21 cellular contexts compared by ENCODE assay signal in genomic region chr1:109767596-109768334, GRCh38. TPM values are rescaled to one million over a fixed set of nuclear protein-coding genes. Genes with fewer than 3 reads are reported as not detected.
A peak's percentile ranks its signal among the peaks of the same experiment; 100 is the strongest.
DNase-seq lines count a peak whose midpoint lies in the region; ATAC-seq and TF ChIP-seq lines count a peak whose summit lies in the region.
"Had no signal": no experiment of that assay in that cellular context is flagged by ENCODE, and none has a peak within 500 bp of the region (broad histone marks: within the 10 kb centered on the region; RNA-seq: fewer than 3 reads in every experiment).

No MANE protein-coding gene starts in this region.

- CTCF ChIA-PET in activated CD4-positive, alpha-beta T cell treated with anti-CD3 and anti-CD28 coated beads for 36 hours (lab: Charles Lee), result interaction anchor here (0.8 kb wide), 1 partner anchor 128 kb away, joined by 3 read pairs; no protein-coding TSS in a partner anchor
- CTCF ChIA-PET in activated CD4-positive, alpha-beta T cell treated with anti-CD3 and anti-CD28 coated beads, Interleukin-2, amount 10 ng/mL, durations not matched to agents 7 days and 5 days (lab: Charles Lee), result interaction anchor here (0.8 to 25.5 kb wide), 2 partner anchors 215 to 308 kb away, joined by 4 to 475 read pairs; partner anchors contain the start of gene AHCYL1

- H3K27ac Mint-ChIP-seq in activated CD4-positive, alpha-beta T cell treated with anti-CD3 and anti-CD28 coated beads for 36 hours, result no peak overlapping the region
- H3K27ac Mint-ChIP-seq in activated CD4-positive, alpha-beta T cell treated with anti-CD3 and anti-CD28 coated beads, Interleukin-2, amount 10 ng/mL, durations not matched to agents 7 days and 5 days, result no peak overlapping the region
- H3K27ac Mint-ChIP-seq in chondrocyte (ENCODE audit: unreplicated experiment) (no peak overlapping the region), mesothelial cell of epicardium (no peak overlapping the region)
- H3K27ac Mint-ChIP-seq: activated naive CD8-positive, alpha-beta T cell treated with anti-CD3 and anti-CD28 coated beads, Interleukin-2, amount 50 U/mL, for 24 hours had no signal

- no peak overlapping the region for H3K4me3 Mint-ChIP-seq in activated CD4-positive, alpha-beta T cell treated with anti-CD3 and anti-CD28 coated beads for 36 hours
- no peak overlapping the region for H3K4me3 Mint-ChIP-seq in activated CD4-positive, alpha-beta T cell treated with anti-CD3 and anti-CD28 coated beads, Interleukin-2, amount 10 ng/mL, durations not matched to agents 7 days and 5 days
- no peak overlapping the region for H3K4me3 Mint-ChIP-seq in chondrocyte (ENCODE audit: unreplicated experiment)
- H3K4me3 Mint-ChIP-seq in mesothelial cell of epicardium, result no peak overlapping the region
- H3K4me3 Mint-ChIP-seq: activated naive CD8-positive, alpha-beta T cell treated with anti-CD3 and anti-CD28 coated beads, Interleukin-2, amount 50 U/mL, for 24 hours; central memory CD8-positive, alpha-beta T cell had no signal

- peak; percentile 6 for DNase-seq in activated CD4-positive, alpha-beta T cell treated with anti-CD3 and anti-CD28 coated beads for 36 hours
- no peak for DNase-seq in activated CD4-positive, alpha-beta T cell treated with anti-CD3 and anti-CD28 coated beads, Interleukin-2, amount 10 ng/mL, durations not matched to agents 7 days and 5 days
- DNase-seq in chondrocyte (ENCODE audit: low spot score), result peak; percentile 49
- peak; percentile 8 to 28 for DNase-seq in mesothelial cell of epicardium (ENCODE audit: low spot score in 2 of 2, unreplicated experiment in 2 of 2)
- DNase-seq in testis, result peak; percentile 21
- no peak for DNase-seq in H4 (ENCODE audit: low spot score)
- no peak for DNase-seq in NCI-H748 (lab: John Stamatoyannopoulos, UW; ENCODE audit: unreplicated experiment)
- DNase-seq: activated naive CD8-positive, alpha-beta T cell treated with anti-CD3 and anti-CD28 coated beads, Interleukin-2, amount 50 U/mL, for 24 hours; activated T-cell treated with anti-CD3 and anti-CD28 coated beads for 4 hours; GDM1; NCI-H1694; stimulated activated CD4-positive, alpha-beta T cell treated with anti-CD3 and anti-CD28 coated beads, Interleukin-4, amount 100 ng/mL, for 1 hour; thyroid gland had no signal

- H3K9me3 ChIP-seq in testis, result no peaks in the 10 kb centered on the region
- H3K9me3 ChIP-seq: BLaER1 treated with 17β-estradiol and CSF1 and Interleukin-3, amounts not matched to agents 10 nM and 100 nM; thyroid gland had no signal

- POLR2A ChIA-PET in activated CD4-positive, alpha-beta T cell treated with anti-CD3 and anti-CD28 coated beads for 36 hours (lab: Charles Lee), result no interaction called here
- POLR2A ChIA-PET in activated CD4-positive, alpha-beta T cell treated with anti-CD3 and anti-CD28 coated beads, Interleukin-2, amount 10 ng/mL, durations not matched to agents 7 days and 5 days (lab: Charles Lee), result no interaction called here

- ATAC-seq in activated CD4-positive, alpha-beta T cell treated with anti-CD3 and anti-CD28 coated beads for 36 hours, result no peak
- no peak for ATAC-seq in GM19467 (IDR thresholded peaks at IDR 0.05; ENCODE audit: unreplicated experiment)
- ATAC-seq: activated naive CD8-positive, alpha-beta T cell treated with anti-CD3 and anti-CD28 coated beads, Interleukin-2, amount 50 U/mL, for 24 hours; GM12878 had no signal

- H3K27me3 ChIP-seq in testis, result no peaks in the 10 kb centered on the region
- H3K27me3 ChIP-seq: BLaER1 treated with 17β-estradiol and CSF1 and Interleukin-3, amounts not matched to agents 10 nM and 100 nM; thyroid gland had no signal

- no peaks in the 10 kb centered on the region for H3K27me3 Mint-ChIP-seq in activated CD4-positive, alpha-beta T cell treated with anti-CD3 and anti-CD28 coated beads for 36 hours
- H3K27me3 Mint-ChIP-seq in activated CD4-positive, alpha-beta T cell treated with anti-CD3 and anti-CD28 coated beads, Interleukin-2, amount 10 ng/mL, durations not matched to agents 7 days and 5 days, result peaks cover 4% of the 10 kb centered on the region
- no peaks in the 10 kb centered on the region for H3K27me3 Mint-ChIP-seq in chondrocyte (ENCODE audit: low read depth)
- no peaks in the 10 kb centered on the region for H3K27me3 Mint-ChIP-seq in mesothelial cell of epicardium (ENCODE audit: low read depth)
- H3K27me3 Mint-ChIP-seq: activated naive CD8-positive, alpha-beta T cell treated with anti-CD3 and anti-CD28 coated beads, Interleukin-2, amount 50 U/mL, for 24 hours had no signal

- 89 to 90% methylated on average over 10 of the region's 10 CpGs for WGBS in testis, 2 donors

- no peaks in the 10 kb centered on the region for H3K9me3 Mint-ChIP-seq in activated CD4-positive, alpha-beta T cell treated with anti-CD3 and anti-CD28 coated beads for 36 hours (ENCODE audit: low read depth)
- H3K9me3 Mint-ChIP-seq in activated CD4-positive, alpha-beta T cell treated with anti-CD3 and anti-CD28 coated beads, Interleukin-2, amount 10 ng/mL, durations not matched to agents 7 days and 5 days, result no peaks in the 10 kb centered on the region
- H3K9me3 Mint-ChIP-seq in chondrocyte (ENCODE audit: low read depth) (no peaks in the 10 kb centered on the region), mesothelial cell of epicardium (no peaks in the 10 kb centered on the region)
- H3K9me3 Mint-ChIP-seq: activated naive CD8-positive, alpha-beta T cell treated with anti-CD3 and anti-CD28 coated beads, Interleukin-2, amount 50 U/mL, for 24 hours; central memory CD8-positive, alpha-beta T cell had no signal

- intact Hi-C loops in activated CD4-positive, alpha-beta T cell treated with anti-CD3 and anti-CD28 coated beads for 36 hours (cut with DNase I, micrococcal nuclease), result no loop called here
- intact Hi-C loops in testis (cut with DNase I; ENCODE audit: low total_unique reads), result no loop called here

- no peaks in the 10 kb centered on the region for H3K36me3 ChIP-seq in testis (ENCODE audit: low read depth, missing control alignments)
- H3K36me3 ChIP-seq: BLaER1 treated with 17β-estradiol and CSF1 and Interleukin-3, amounts not matched to agents 10 nM and 100 nM; thyroid gland had no signal

- no peak overlapping the region for H3K4me3 ChIP-seq in testis
- H3K4me3 ChIP-seq: BLaER1 treated with 17β-estradiol and CSF1 and Interleukin-3, amounts not matched to agents 10 nM and 100 nM; GM12878; thyroid gland had no signal

- H3K4me1 ChIP-seq in testis, result peaks cover 55% of the 10 kb centered on the region

- H3K4me1 Mint-ChIP-seq in activated CD4-positive, alpha-beta T cell treated with anti-CD3 and anti-CD28 coated beads for 36 hours, result no peaks in the 10 kb centered on the region
- peaks cover 4% of the 10 kb centered on the region for H3K4me1 Mint-ChIP-seq in activated CD4-positive, alpha-beta T cell treated with anti-CD3 and anti-CD28 coated beads, Interleukin-2, amount 10 ng/mL, durations not matched to agents 7 days and 5 days
- peaks cover 3% of the 10 kb centered on the region for H3K4me1 Mint-ChIP-seq in chondrocyte (ENCODE audit: low read depth)
- peaks cover 17% of the 10 kb centered on the region for H3K4me1 Mint-ChIP-seq in mesothelial cell of epicardium
- H3K4me1 Mint-ChIP-seq: activated naive CD8-positive, alpha-beta T cell treated with anti-CD3 and anti-CD28 coated beads, Interleukin-2, amount 50 U/mL, for 24 hours had no signal

- no peak for TF ChIP-seq POLR2A in testis (IDR thresholded peaks at IDR 0.05)

- TF ChIP-seq CTCF in chondrocyte (IDR thresholded peaks at IDR 0.05) (no peak), mesothelial cell of epicardium (IDR thresholded peaks at IDR 0.05; ENCODE audit: unreplicated experiment) (no peak), testis (IDR thresholded peaks at IDR 0.05) (no peak)

- H3K27ac ChIP-seq in testis, result peak overlapping the region; percentile 86 to 92
- H3K27ac ChIP-seq: BLaER1 treated with 17β-estradiol and CSF1 and Interleukin-3, amounts not matched to agents 10 nM and 100 nM; thyroid gland had no signal

- H3K36me3 Mint-ChIP-seq in activated CD4-positive, alpha-beta T cell treated with anti-CD3 and anti-CD28 coated beads for 36 hours (ENCODE audit: low read depth), result no peaks in the 10 kb centered on the region
- H3K36me3 Mint-ChIP-seq in activated CD4-positive, alpha-beta T cell treated with anti-CD3 and anti-CD28 coated beads, Interleukin-2, amount 10 ng/mL, durations not matched to agents 7 days and 5 days (ENCODE audit: low read depth), result no peaks in the 10 kb centered on the region
- H3K36me3 Mint-ChIP-seq in chondrocyte (ENCODE audit: low read depth), result no peaks in the 10 kb centered on the region
- H3K36me3 Mint-ChIP-seq in mesothelial cell of epicardium, result no peaks in the 10 kb centered on the region

RNA-seq across cellular contexts. Expression of gene EPS8L3, which starts 4.0 kb away (rescaled TPM):
- total RNA-seq in activated CD4-positive, alpha-beta T cell treated with anti-CD3 and anti-CD28 coated beads for 36 hours, result not detected
- total RNA-seq in activated CD4-positive, alpha-beta T cell treated with anti-CD3 and anti-CD28 coated beads, Interleukin-2, amount 10 ng/mL, durations not matched to agents 7 days and 5 days, result not detected
- total RNA-seq in chondrocyte (not detected in 3 replicates), mesothelial cell of epicardium (0.13 to 0.34 TPM in 2 of 3 replicates, not detected in the other), testis (1 to 10 TPM; 3.3 to 7.2 TPM)
- 7.7 TPM for polyA plus RNA-seq in testis (ENCODE audit: insufficient read depth, low read depth, low replicate concordance)
- not detected in 2 replicates for total RNA-seq in H4 (2014; rRNA removed; shearing (Covaris generic))
- total RNA-seq: A172, GM12878, M059J, mononuclear cell, thyroid gland had no signal
- polyA plus RNA-seq: GM12878 had no signal

RNA-seq across cellular contexts. Expression of gene GSTM3, which starts 26.9 kb away (rescaled TPM):
- 10 to 100 TPM; 47.6 to 49.1 TPM for total RNA-seq in activated CD4-positive, alpha-beta T cell treated with anti-CD3 and anti-CD28 coated beads for 36 hours
- total RNA-seq in activated CD4-positive, alpha-beta T cell treated with anti-CD3 and anti-CD28 coated beads, Interleukin-2, amount 10 ng/mL, durations not matched to agents 7 days and 5 days, result 1 to 10 TPM; 6.3 to 8.2 TPM
- total RNA-seq in chondrocyte, result 51.2 to 63.8 TPM (median 61.5 TPM) in 3 replicates
- 49.7 to 57.9 TPM (median 55.2 TPM) in 3 replicates for total RNA-seq in mesothelial cell of epicardium
- 100 to 1,000 TPM; 748 to 769 TPM for total RNA-seq in testis
- 1,464 TPM for polyA plus RNA-seq in testis (ENCODE audit: insufficient read depth, low read depth, low replicate concordance)
- 228 and 275 TPM in 2 replicates for total RNA-seq in H4 (2014; rRNA removed; shearing (Covaris generic))
- total RNA-seq: GM12878 had no signal
- polyA plus RNA-seq: GM12878 had no signal

RNA-seq across cellular contexts. Expression of gene GSTM5, which starts 55.7 kb away (rescaled TPM):
- under 1 TPM; 0.25 to 0.54 TPM for total RNA-seq in activated CD4-positive, alpha-beta T cell treated with anti-CD3 and anti-CD28 coated beads for 36 hours
- under 1 TPM in 1 of 2 experiments, not detected in 1; 0.17 TPM for total RNA-seq in activated CD4-positive, alpha-beta T cell treated with anti-CD3 and anti-CD28 coated beads, Interleukin-2, amount 10 ng/mL, durations not matched to agents 7 days and 5 days
- not detected in 3 replicates for total RNA-seq in chondrocyte
- total RNA-seq in mesothelial cell of epicardium, result 0.24 to 0.29 TPM (median 0.25 TPM) in 3 replicates
- total RNA-seq in testis, result 1 to 10 TPM; 5.5 to 6.5 TPM
- 10.6 TPM for polyA plus RNA-seq in testis (ENCODE audit: insufficient read depth, low read depth, low replicate concordance)
- total RNA-seq in H4 (2014; rRNA removed; shearing (Covaris generic)), result not detected in 2 replicates
- total RNA-seq: kidney epithelial cell, M059J, mononuclear cell had no signal

Comparison
In these comparisons a context has a peak if more than half of its experiments do, and no peak if none do; other contexts are left out.
1. DNase-seq: peak in activated CD4-positive, alpha-beta T cell treated with anti-CD3 and anti-CD28 coated beads for 36 hours (single experiment), chondrocyte (single experiment), mesothelial cell of epicardium (2 of 2) and testis (single experiment); none in activated CD4-positive, alpha-beta T cell treated with anti-CD3 and anti-CD28 coated beads, Interleukin-2, amount 10 ng/mL, durations not matched to agents 7 days and 5 days (single experiment), H4 (single experiment) and NCI-H748 (single experiment).